ENCODE assay signal across 8 cellular contexts in the genomic region with DNA sequence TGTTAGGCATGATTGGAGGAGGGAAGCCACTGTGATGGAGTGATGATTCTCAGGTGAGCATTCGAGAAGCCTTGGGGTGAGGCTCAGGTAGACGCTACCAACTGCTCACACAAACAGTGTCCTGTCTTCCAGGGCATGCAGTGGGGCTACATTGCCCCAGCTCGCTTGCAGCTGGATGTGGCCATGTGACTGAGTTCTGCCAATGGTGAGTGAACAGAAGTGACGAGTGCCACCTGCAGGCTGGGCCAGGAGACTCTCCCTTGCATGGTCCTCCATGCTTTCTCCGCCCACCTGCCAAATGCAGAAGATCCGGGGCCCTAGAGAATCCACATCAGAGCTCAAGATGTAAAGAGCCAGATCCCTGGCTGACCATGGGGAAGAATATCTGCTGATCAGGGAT.
A peak's percentile ranks its signal among the peaks of the same experiment; 100 is the strongest.
DNase-seq lines count a peak whose midpoint lies in the region; ATAC-seq and TF ChIP-seq lines count a peak whose summit lies in the region.

No MANE protein-coding gene starts in this region.

- no peak for DNase-seq in AG09309 (ENCODE audit: low read depth)
- peak; percentile 29 for DNase-seq in GM23248
- peak; percentile 80 for DNase-seq in germinal center (ENCODE audit: low spot score)
- DNase-seq in stomach, result no peak
- DNase-seq in nephron progenitor cell, result no peak

- intact Hi-C loops in stomach (cut with DNase I; ENCODE audit: low total_unique reads), result no loop called here

- H3K9ac ChIP-seq in GM23248, result no peak overlapping the region

- no peaks in the 10 kb centered on the region for H3F3A ChIP-seq in GM23248 (ENCODE audit: insufficient read depth)

- ATAC-seq in SK-N-SH treated with all-trans-retinoic acid at 6 μM for 48 hours, result peak; percentile 77
- ATAC-seq in GM18868 (IDR thresholded peaks at IDR 0.05; ENCODE audit: unreplicated experiment), result no peak
- no peak for ATAC-seq in HG02840 (IDR thresholded peaks at IDR 0.05; ENCODE audit: low FRiP score, unreplicated experiment)

- WGBS in GM23248 (ENCODE audit: low coverage in 1 of 2, low lambda C conversion rate in 2 of 2, missing lambda C conversion rate in 2 of 2), 2 experiments, result 42 to 46% methylated on average over 6 of the region's 6 CpGs
- 67 to 78% (median 72%) methylated on average over 6 of the region's 6 CpGs for WGBS in stomach, 5 donors

- 0 out of 2 replicates have a peak, but pooled peaks cover 2% of the 10 kb centered on the region for H3K27me3 ChIP-seq in GM23248 (replicated peaks; ENCODE audit: insufficient read depth)
- H3K27me3 ChIP-seq in stomach, result peaks cover 0 to 3% (median 0%) of the 10 kb centered on the region in 3 donors

- H3K27ac ChIP-seq in GM23248 (no peak overlapping the region), stomach (no peak overlapping the region)

- in situ Hi-C loops in GM23248 (cut with MboI), result no loop called here

- TF ChIP-seq EP300 in stomach (IDR thresholded peaks at IDR 0.05), result no peak

- no peak overlapping the region for H2AFZ ChIP-seq in GM23248

- no peaks in the 10 kb centered on the region for H3K27me3 Mint-ChIP-seq in nephron progenitor cell (ENCODE audit: low read depth, poor library complexity)

- no peak overlapping the region for H3K4me2 ChIP-seq in GM23248 (ENCODE audit: unreplicated experiment)

- TF ChIP-seq POLR2A in stomach (IDR thresholded peaks at IDR 0.05), result no peak

- H3K4me3 ChIP-seq in AG09309 (ENCODE audit: control insufficient read depth, low read depth, low read length), result no peak overlapping the region
- H3K4me3 ChIP-seq in GM23248, result no peak overlapping the region
- no peak overlapping the region for H3K4me3 ChIP-seq in stomach

- no peak overlapping the region for H3K27ac Mint-ChIP-seq in nephron progenitor cell

- H3K4me1 ChIP-seq in GM23248 (ENCODE audit: insufficient read depth) (no peaks in the 10 kb centered on the region), stomach (no peaks in the 10 kb centered on the region)

- H3K36me3 ChIP-seq in GM23248 (ENCODE audit: low read depth), result no peaks in the 10 kb centered on the region
- H3K36me3 ChIP-seq in stomach, result no peaks in the 10 kb centered on the region

- TF ChIP-seq CTCF in AG09309 (IDR thresholded peaks at IDR 0.05; ENCODE audit: control insufficient read depth, insufficient read depth, low read depth, low read length, missing control alignments) (peak; percentile 16), stomach (IDR thresholded peaks at IDR 0.05) (no peak), nephron progenitor cell (IDR thresholded peaks at IDR 0.05) (no peak)

- no peaks in the 10 kb centered on the region for H3K9me3 ChIP-seq in GM23248 (ENCODE audit: low read depth)
- H3K9me3 ChIP-seq in stomach, result no peaks in the 10 kb centered on the region

- no peaks in the 10 kb centered on the region for H3K9me2 ChIP-seq in GM23248 (ENCODE audit: insufficient read depth)

- peaks cover 14% of the 10 kb centered on the region for H3K36me3 Mint-ChIP-seq in nephron progenitor cell (ENCODE audit: low read depth)

- no peaks in the 10 kb centered on the region for H3K9me3 Mint-ChIP-seq in nephron progenitor cell

- H4K20me1 ChIP-seq in GM23248 (ENCODE audit: insufficient read depth), result no peaks in the 10 kb centered on the region

- H3K4me1 Mint-ChIP-seq in nephron progenitor cell, result peaks cover 22% of the 10 kb centered on the region

- no peaks in the 10 kb centered on the region for H3K79me2 ChIP-seq in GM23248 (ENCODE audit: insufficient read depth)

- H3K4me3 Mint-ChIP-seq in nephron progenitor cell, result no peak overlapping the region

TF ChIP-seq in SK-N-SH treated with all-trans-retinoic acid at 6 μM for 48 hours, 23 proteins besides CTCF, POLR2A, EP300 and RAD21:
- no peak for TF ChIP-seq ESRRG (CRISPR knock-in tag; IDR thresholded peaks at IDR 0.05)
- TF ChIP-seq GLIS3 (CRISPR knock-in tag; IDR thresholded peaks at IDR 0.05), result no peak
- no peak for TF ChIP-seq CREB5 (CRISPR knock-in tag; IDR thresholded peaks at IDR 0.05; ENCODE audit: low read depth)
- TF ChIP-seq TSHZ2 (CRISPR knock-in tag; IDR thresholded peaks at IDR 0.05), result no peak
- TF ChIP-seq POU6F1 (CRISPR knock-in tag; IDR thresholded peaks at IDR 0.05; ENCODE audit: borderline replicate concordance, low read depth), result no peak
- no peak for TF ChIP-seq TOX (CRISPR knock-in tag; IDR thresholded peaks at IDR 0.05; ENCODE audit: borderline replicate concordance)
- no peak for TF ChIP-seq CSDC2 (CRISPR knock-in tag; IDR thresholded peaks at IDR 0.05)
- TF ChIP-seq RARB (CRISPR knock-in tag; IDR thresholded peaks at IDR 0.05), result no peak
- no peak for TF ChIP-seq BACH2 (CRISPR knock-in tag; IDR thresholded peaks at IDR 0.05; ENCODE audit: borderline replicate concordance)
- no peak for TF ChIP-seq ZC3H10 (CRISPR knock-in tag; IDR thresholded peaks at IDR 0.05)
- no peak for TF ChIP-seq SNAI2 (CRISPR knock-in tag; IDR thresholded peaks at IDR 0.05)
- no peak for TF ChIP-seq ZFP3 (CRISPR knock-in tag; IDR thresholded peaks at IDR 0.05)
- no peak for TF ChIP-seq ZNF70 (CRISPR knock-in tag; IDR thresholded peaks at IDR 0.05)

Comparison
In these comparisons a context has a peak if more than half of its experiments do, and no peak if none do; other contexts are left out.
1. DNase-seq: peak in GM23248 (single experiment) and germinal center (single experiment); none in AG09309 (single experiment), stomach (single experiment) and nephron progenitor cell (single experiment).